9 cellular contexts compared by ENCODE assay signal in the genomic region with DNA sequence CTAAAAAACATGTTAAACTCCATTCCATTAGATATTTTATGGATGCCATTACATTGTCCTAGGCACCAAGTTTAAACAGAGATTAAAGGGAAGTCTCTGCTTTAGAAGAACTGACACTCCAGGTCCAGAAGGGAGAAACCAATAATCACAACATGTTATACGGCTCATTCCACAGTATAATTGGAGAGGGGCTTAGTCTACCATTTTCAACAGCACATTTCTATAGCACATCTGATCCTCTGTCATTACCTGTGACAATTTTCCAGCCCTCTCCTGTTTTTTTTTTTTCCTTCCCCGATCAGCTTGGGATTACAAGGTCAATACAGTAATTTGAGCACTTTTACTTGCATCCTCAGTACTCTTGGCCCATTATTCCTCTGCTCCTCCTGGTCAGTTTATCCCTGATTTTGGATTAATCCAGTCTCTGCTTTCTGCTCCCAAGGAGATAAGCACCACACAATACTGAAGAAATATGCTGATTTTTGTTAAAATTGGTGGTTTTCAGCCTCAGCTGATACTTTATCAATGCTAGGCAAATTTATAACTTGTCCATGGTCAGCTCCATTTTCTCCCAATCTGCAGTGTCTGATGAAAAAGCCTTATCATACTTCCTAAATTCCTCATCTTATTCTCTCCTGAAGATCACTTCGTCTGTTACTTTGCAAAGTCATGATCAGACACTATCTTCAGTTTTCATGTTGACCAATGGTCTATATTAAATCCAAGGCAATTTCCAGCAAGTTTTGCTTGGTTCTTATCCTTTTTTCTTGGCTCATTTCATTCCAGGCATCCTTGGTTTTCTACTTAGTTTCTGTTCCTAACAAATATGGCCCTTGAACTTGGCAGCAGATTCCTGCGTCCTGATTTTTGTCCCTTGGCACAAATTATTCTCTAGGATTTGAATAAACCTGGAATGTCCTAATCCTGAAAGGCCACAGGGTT. TPM values are rescaled to one million over a fixed set of nuclear protein-coding genes. Genes with fewer than 3 reads are reported as not detected.
A peak's percentile ranks its signal among the peaks of the same experiment; 100 is the strongest.
DNase-seq lines count a peak whose midpoint lies in the region; ATAC-seq, FAIRE-seq and TF ChIP-seq lines count a peak whose summit lies in the region.
"Had no signal": no experiment of that assay in that cellular context is flagged by ENCODE, and none has a peak within 500 bp of the region (broad histone marks: within the 10 kb centered on the region; RNA-seq: fewer than 3 reads in every experiment).

No MANE protein-coding gene starts in this region.

- H3K27ac Mint-ChIP-seq in activated CD4-positive, alpha-beta memory T cell treated with anti-CD3 and anti-CD28 coated beads for 36 hours = peak overlapping the region; percentile 30
- H3K27ac Mint-ChIP-seq in naive B cell = peak overlapping the region in 4 of 6 donors; percentile 42 to 53 (median 48)

- no peak for TF ChIP-seq CTCF in D721Med (IDR thresholded peaks at IDR 0.05; ENCODE audit: insufficient read depth, missing control alignments)
- TF ChIP-seq CTCF in esophagus muscularis mucosa (IDR thresholded peaks at IDR 0.05) = no peak

- H3K27ac ChIP-seq in esophagus muscularis mucosa (replicated peaks in 1 of 4) = no peak overlapping the region

- peaks cover 62% of the 10 kb centered on the region for H3K36me3 Mint-ChIP-seq in activated CD4-positive, alpha-beta memory T cell treated with anti-CD3 and anti-CD28 coated beads for 36 hours
- H3K36me3 Mint-ChIP-seq in naive B cell = peaks cover 6 to 17% of the 10 kb centered on the region in 2 donors

- H3K36me3 ChIP-seq in esophagus muscularis mucosa = peaks cover 0 to 14% (median 3%) of the 10 kb centered on the region in 4 donors

- no peak for ATAC-seq in naive B cell (ENCODE audit: low read depth in 2 of 2)

- H3K4me1 Mint-ChIP-seq in activated CD4-positive, alpha-beta memory T cell treated with anti-CD3 and anti-CD28 coated beads for 36 hours (ENCODE audit: low read depth) = peaks cover 72% of the 10 kb centered on the region
- peaks cover 50 to 68% (median 67%) of the 10 kb centered on the region in 3 donors for H3K4me1 Mint-ChIP-seq in naive B cell

- intact Hi-C loops in activated CD4-positive, alpha-beta memory T cell treated with anti-CD3 and anti-CD28 coated beads for 36 hours (cut with micrococcal nuclease) = loop anchor here (5.0 kb wide), 1 partner anchor 211 kb away; no protein-coding TSS in a partner anchor
- intact Hi-C loops in esophagus muscularis mucosa (cut with DNase I) = no loop called here

- 79% methylated on average over 4 of the region's 4 CpGs for WGBS in esophagus muscularis mucosa

- H3K27me3 Mint-ChIP-seq in activated CD4-positive, alpha-beta memory T cell treated with anti-CD3 and anti-CD28 coated beads for 36 hours = no peaks in the 10 kb centered on the region
- H3K27me3 Mint-ChIP-seq in naive B cell = no peaks in the 10 kb centered on the region

- POLR2A ChIA-PET in activated CD4-positive, alpha-beta memory T cell treated with anti-CD3 and anti-CD28 coated beads for 36 hours (lab: Charles Lee) = interaction anchor here (1.6 to 10.9 kb wide), 2 partner anchors 11 to 33 kb away, joined by 3 to 668 read pairs; partner anchors contain the start of gene SYNCRIP

- no peak overlapping the region for H3K4me3 Mint-ChIP-seq in activated CD4-positive, alpha-beta memory T cell treated with anti-CD3 and anti-CD28 coated beads for 36 hours
- no peak overlapping the region for H3K4me3 Mint-ChIP-seq in naive B cell

- CTCF ChIA-PET in activated CD4-positive, alpha-beta memory T cell treated with anti-CD3 and anti-CD28 coated beads for 36 hours (lab: Charles Lee) = interaction anchor here (1.8 kb wide), 1 partner anchor 35 kb away, joined by 5 read pairs; no protein-coding TSS in a partner anchor

- DNase-seq in DMS 273 treated with DMSO at 0.1 percent for 48 hours (lab: John Stamatoyannopoulos, UW) (peak; percentile 25), HT1080 (ENCODE audit: low read depth) (peak; percentile 63), naive B cell (no peak), D721Med (ENCODE audit: insufficient read length, low spot score) (no peak), esophagus muscularis mucosa (ENCODE audit: extremely low spot score) (no peak), UCSD-AML1 (lab: John Stamatoyannopoulos, UW; ENCODE audit: unreplicated experiment) (no peak)
- DNase-seq in activated CD4-positive, alpha-beta memory T cell treated with anti-CD3 and anti-CD28 coated beads for 36 hours = no peak
- DNase-seq: NCI-H1417 treated with DMSO at 0.1 percent for 48 hours had no signal

- peaks cover 11 to 61% (median 55%) of the 10 kb centered on the region in 4 donors for H3K4me1 ChIP-seq in esophagus muscularis mucosa

- no peak for TF ChIP-seq EP300 in esophagus muscularis mucosa (IDR thresholded peaks at IDR 0.05)

- no peaks in the 10 kb centered on the region for H3K9me3 Mint-ChIP-seq in activated CD4-positive, alpha-beta memory T cell treated with anti-CD3 and anti-CD28 coated beads for 36 hours
- peaks cover 0 to 3% (median 0%) of the 10 kb centered on the region in 7 donors for H3K9me3 Mint-ChIP-seq in naive B cell

- no peaks in the 10 kb centered on the region for H3K27me3 ChIP-seq in esophagus muscularis mucosa

- no peaks in the 10 kb centered on the region for H3K9me3 ChIP-seq in esophagus muscularis mucosa

- H3K4me3 ChIP-seq in esophagus muscularis mucosa = no peak overlapping the region

- no peak for TF ChIP-seq POLR2A in esophagus muscularis mucosa (IDR thresholded peaks at IDR 0.05; ENCODE audit: low read depth)

- no peak for FAIRE-seq in D721Med (lab: Jason Lieb, UNC)
- FAIRE-seq: RCC 7860 had no signal

RNA-seq across cellular contexts. Expression of gene SYNCRIP, which starts 30.8 kb away (rescaled TPM):
- 130 and 159 TPM in 2 replicates for total RNA-seq in HT1080 (2014; rRNA removed; shearing (Covaris generic))
- 150 and 170 TPM in 2 replicates for polyA plus RNA-seq in HT1080 (2015; cell fraction: cytosol; rRNA removed)
- 275 and 278 TPM in 2 replicates for polyA plus RNA-seq in HT1080 (2015; cell fraction: nucleus; rRNA removed)
- 100 to 1,000 TPM; 138 to 139 TPM for total RNA-seq in activated CD4-positive, alpha-beta memory T cell treated with anti-CD3 and anti-CD28 coated beads for 36 hours
- polyA plus RNA-seq in naive B cell (ENCODE audit: low read depth in 6 of 6) = 10 to 100 TPM; 12.0 to 64.0 (median 54.9) TPM
- total RNA-seq in esophagus muscularis mucosa = 10 to 100 TPM; 74.4 to 88.1 (median 80.7) TPM

Comparison
In these comparisons a context has a peak if more than half of its experiments do, and no peak if none do; other contexts are left out.
1. DNase-seq: peak in DMS 273 treated with DMSO at 0.1 percent for 48 hours (single experiment) and HT1080 (single experiment); none in activated CD4-positive, alpha-beta memory T cell treated with anti-CD3 and anti-CD28 coated beads for 36 hours (single experiment), naive B cell (single experiment), D721Med (single experiment), esophagus muscularis mucosa (single experiment) and UCSD-AML1 (single experiment).